In genomic region chr12:75784591-75784990, GRCh38 we compare ENCODE assay signal across 8 cellular contexts.
DNase-seq lines count a peak whose midpoint lies in the region; ATAC-seq and TF ChIP-seq lines count a peak whose summit lies in the region.

No MANE protein-coding gene starts in this region.

- H4K91ac ChIP-seq in trophoblast cell (ENCODE audit: low read depth, low read length): no peak overlapping the region

- POLR2A ChIA-PET in SK-N-SH (lab: Yijun Ruan, JAX): no interaction called here

- H3K27ac ChIP-seq in SK-N-SH (ENCODE audit: low read depth in 2 of 2, low read length in 1 of 2) (peak overlapping the region; percentile 19 to 68; a peak in 3 of 4 replicates), right cardiac atrium (ENCODE audit: low read length) (no peak overlapping the region), trophoblast cell (ENCODE audit: low read depth, low read length) (no peak overlapping the region)

- peak; percentile 56 to 68; a peak in 3 of 4 replicates for TF ChIP-seq EP300 in SK-N-SH (IDR thresholded peaks at IDR 0.05; ENCODE audit: borderline replicate concordance in 1 of 2, low read depth in 1 of 2, low read length in 1 of 2)

- no peak overlapping the region for H4K12ac ChIP-seq in trophoblast cell (ENCODE audit: low read depth, low read length)

- H2AFZ ChIP-seq in SK-N-SH (ENCODE audit: low read depth) (no peak overlapping the region), trophoblast cell (ENCODE audit: insufficient read depth, low read length, poor library complexity) (no peak overlapping the region)

- intact Hi-C loops in right cardiac atrium (cut with DNase I): no loop called here

- peaks cover 11% of the 10 kb centered on the region for H3F3A ChIP-seq in SK-N-SH (replicated peaks; ENCODE audit: insufficient read depth)

- H3K4me1 ChIP-seq in SK-N-SH (ENCODE audit: control insufficient read depth in 1 of 2, insufficient read depth in 2 of 2, low read depth in 1 of 2, low read length in 1 of 2) (peaks cover 11 to 24% of the 10 kb centered on the region in 2 experiments; a peak in 2 of 4 replicates), right cardiac atrium (ENCODE audit: control insufficient read depth, insufficient read depth, low read length) (no peaks in the 10 kb centered on the region), trophoblast cell (ENCODE audit: control insufficient read depth in 1 of 2, insufficient read depth in 2 of 2, low read length in 2 of 2) (peaks cover 0 to 7% of the 10 kb centered on the region in 2 experiments)

- no peak overlapping the region for H3K14ac ChIP-seq in trophoblast cell (ENCODE audit: low read length)

- no peaks in the 10 kb centered on the region for H4K20me1 ChIP-seq in SK-N-SH (ENCODE audit: insufficient read depth)

- CTCF ChIA-PET in SK-N-SH (lab: Yijun Ruan, JAX): interaction anchor here (1.0 to 1.6 kb wide), 3 partner anchors 11 to 219 kb away, joined by 3 read pairs; no protein-coding TSS in a partner anchor

- 86% methylated on average over 2 of the region's 2 CpGs for whole genome bisulfite sequencing in SK-N-SH (ENCODE audit: low lambda C conversion rate)
- 79% methylated on average over 2 of the region's 2 CpGs for WGBS in right cardiac atrium
- no CpG with 5 or more reads among the region's 2 CpGs for WGBS in trophoblast cell (ENCODE audit: extremely low coverage, insufficient coverage, insufficient read length)

- no peak for TF ChIP-seq CTCF in SK-N-SH (IDR thresholded peaks at IDR 0.05)

- H3K23ac ChIP-seq in trophoblast cell (ENCODE audit: low read length): no peak overlapping the region

- H2BK12ac ChIP-seq in trophoblast cell (ENCODE audit: low read length): no peak overlapping the region

- no peak overlapping the region for H3K18ac ChIP-seq in trophoblast cell (ENCODE audit: low read length)

- peak overlapping the region; percentile 36; the same call in 1 of the 2 replicates for H3K4me2 ChIP-seq in SK-N-SH
- H3K4me2 ChIP-seq in trophoblast cell (ENCODE audit: low read length): no peak overlapping the region

- H4K8ac ChIP-seq in trophoblast cell (ENCODE audit: low read depth, low read length): no peak overlapping the region

- H3K4me3 ChIP-seq in SK-N-SH (ENCODE audit: low read depth in 2 of 2, low read length in 1 of 2) (no peak overlapping the region), right cardiac atrium (ENCODE audit: low read length) (no peak overlapping the region), trophoblast cell (ENCODE audit: low read depth, low read length) (no peak overlapping the region)

- no peaks in the 10 kb centered on the region for H3K36me3 ChIP-seq in SK-N-SH (replicated peaks in 1 of 2; ENCODE audit: control insufficient read depth in 1 of 2, insufficient read depth in 2 of 2, low read length in 1 of 2)
- H3K36me3 ChIP-seq in trophoblast cell (ENCODE audit: control insufficient read depth in 1 of 2, insufficient read depth in 2 of 2, low read length in 2 of 2): no peaks in the 10 kb centered on the region

- H3K4ac ChIP-seq in trophoblast cell (ENCODE audit: low read depth, low read length): no peak overlapping the region

- H3K9me3 ChIP-seq in SK-N-SH: no peaks in the 10 kb centered on the region
- H3K9me3 ChIP-seq in right cardiac atrium (ENCODE audit: control insufficient read depth, low read length): no peaks in the 10 kb centered on the region
- H3K9me3 ChIP-seq in trophoblast cell (ENCODE audit: insufficient read depth, low read depth, low read length): no peaks in the 10 kb centered on the region

- H3K9ac ChIP-seq in SK-N-SH: no peak overlapping the region
- H3K9ac ChIP-seq in trophoblast cell (ENCODE audit: low read length): no peak overlapping the region

- peaks cover 4% of the 10 kb centered on the region for H3K79me1 ChIP-seq in trophoblast cell (ENCODE audit: low read length)

- no peaks in the 10 kb centered on the region for H3K9me2 ChIP-seq in SK-N-SH

- DNase-seq in Ammon's horn (ENCODE audit: low spot score) (peak; percentile 50), KG1 (lab: John Stamatoyannopoulos, UW) (peak; percentile 39), SK-N-SH (peak; percentile 72), right cardiac atrium (peak in 2 of 3 donors; percentile 15 to 62), retina (no peak), trophoblast cell (no peak)
- DNase-seq in stimulated activated naive CD8-positive, alpha-beta T cell treated with anti-CD3 and anti-CD28 coated beads, Interleukin-15, Interleukin-2, amounts not matched to agents 100 U/mL and 50 U/mL, for 24 hours: no peak

- no peaks in the 10 kb centered on the region for H3K27me3 ChIP-seq in SK-N-SH (ENCODE audit: insufficient read depth)
- H3K27me3 ChIP-seq in right cardiac atrium (ENCODE audit: control insufficient read depth, insufficient read depth): no peaks in the 10 kb centered on the region
- no peaks in the 10 kb centered on the region for H3K27me3 ChIP-seq in trophoblast cell (ENCODE audit: insufficient read depth, low read length)

- no peak overlapping the region for H2AK5ac ChIP-seq in trophoblast cell (ENCODE audit: low read length)

- no peaks in the 10 kb centered on the region for H3K79me2 ChIP-seq in SK-N-SH (ENCODE audit: insufficient read depth)
- no peaks in the 10 kb centered on the region for H3K79me2 ChIP-seq in trophoblast cell (ENCODE audit: control insufficient read depth, insufficient read depth, low read length, poor library complexity)

- ATAC-seq in right cardiac atrium (peak in 1 of 2 donors; percentile 65), HG03135 (IDR thresholded peaks at IDR 0.05; ENCODE audit: unreplicated experiment) (no peak)
- ATAC-seq in stimulated activated naive CD8-positive, alpha-beta T cell treated with anti-CD3 and anti-CD28 coated beads, Interleukin-15, Interleukin-2, amounts not matched to agents 100 U/mL and 50 U/mL, for 24 hours: no peak

- no peak overlapping the region for H2BK120ac ChIP-seq in trophoblast cell (ENCODE audit: insufficient read depth, low read length, poor library complexity)

- peak; percentile 40 for TF ChIP-seq RAD21 in SK-N-SH (IDR thresholded peaks at IDR 0.05; ENCODE audit: low read length)

- no peak overlapping the region for H2BK5ac ChIP-seq in trophoblast cell (ENCODE audit: low read depth, low read length, poor library complexity)

TF ChIP-seq in SK-N-SH, 30 proteins besides CTCF, POLR2A, EP300 and RAD21 (continues in another document):
- no peak for TF ChIP-seq USF2 (IDR thresholded peaks at IDR 0.05; ENCODE audit: borderline replicate concordance, low read depth, low read length)
- no peak for TF ChIP-seq GABPA (IDR thresholded peaks at IDR 0.05; ENCODE audit: low read depth)
- TF ChIP-seq ZBTB33 (IDR thresholded peaks at IDR 0.05; ENCODE audit: borderline replicate concordance, low read depth): no peak
- TF ChIP-seq RXRA (IDR thresholded peaks at IDR 0.05; ENCODE audit: borderline replicate concordance, low read depth): peak; percentile 49; the same call in 1 of the 2 replicates
- TF ChIP-seq SMC3 (IDR thresholded peaks at IDR 0.05; ENCODE audit: low read depth, low read length): peak; percentile 28; the same call in 1 of the 2 replicates
- TF ChIP-seq MXI1 (IDR thresholded peaks at IDR 0.05; ENCODE audit: low read depth, low read length): peak; percentile 62; the same call in 1 of the 2 replicates
- no peak for TF ChIP-seq YY1 (IDR thresholded peaks at IDR 0.05; ENCODE audit: low read depth)
- TF ChIP-seq ELF1 (IDR thresholded peaks at IDR 0.05): no peak
- TF ChIP-seq, protein P1, sequence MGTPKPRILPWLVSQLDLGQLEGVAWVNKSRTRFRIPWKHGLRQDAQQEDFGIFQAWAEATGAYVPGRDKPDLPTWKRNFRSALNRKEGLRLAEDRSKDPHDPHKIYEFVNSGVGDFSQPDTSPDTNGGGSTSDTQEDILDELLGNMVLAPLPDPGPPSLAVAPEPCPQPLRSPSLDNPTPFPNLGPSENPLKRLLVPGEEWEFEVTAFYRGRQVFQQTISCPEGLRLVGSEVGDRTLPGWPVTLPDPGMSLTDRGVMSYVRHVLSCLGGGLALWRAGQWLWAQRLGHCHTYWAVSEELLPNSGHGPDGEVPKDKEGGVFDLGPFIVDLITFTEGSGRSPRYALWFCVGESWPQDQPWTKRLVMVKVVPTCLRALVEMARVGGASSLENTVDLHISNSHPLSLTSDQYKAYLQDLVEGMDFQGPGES (IDR thresholded peaks at IDR 0.05; ENCODE audit: low read depth, low read length): no peak
- peak; percentile 78 for TF ChIP-seq RCOR1 (IDR thresholded peaks at IDR 0.05; ENCODE audit: low read length)
- no peak for TF ChIP-seq RFX5 (IDR thresholded peaks at IDR 0.05; ENCODE audit: low read length)
- 0 out of 2 replicates have a peak, but pooled peaks have one; percentile 22 for TF ChIP-seq FOXM1 (IDR thresholded peaks at IDR 0.05; ENCODE audit: low read depth)
- peak; percentile 94 for TF ChIP-seq NFIC (IDR thresholded peaks at IDR 0.05; ENCODE audit: borderline replicate concordance)

Comparison
In these comparisons a context has a peak if more than half of its experiments do, and no peak if none do; other contexts are left out.
1. DNase-seq: peak in Ammon's horn (single experiment), KG1 (single experiment), SK-N-SH (single experiment) and right cardiac atrium (2 of 3); none in retina (single experiment), trophoblast cell (0 of 2) and stimulated activated naive CD8-positive, alpha-beta T cell treated with anti-CD3 and anti-CD28 coated beads, Interleukin-15, Interleukin-2, amounts not matched to agents 100 U/mL and 50 U/mL, for 24 hours (single experiment).
2. H3K27ac ChIP-seq: peak in SK-N-SH (2 of 2); none in right cardiac atrium (single experiment) and trophoblast cell (single experiment).